In the genomic region with DNA sequence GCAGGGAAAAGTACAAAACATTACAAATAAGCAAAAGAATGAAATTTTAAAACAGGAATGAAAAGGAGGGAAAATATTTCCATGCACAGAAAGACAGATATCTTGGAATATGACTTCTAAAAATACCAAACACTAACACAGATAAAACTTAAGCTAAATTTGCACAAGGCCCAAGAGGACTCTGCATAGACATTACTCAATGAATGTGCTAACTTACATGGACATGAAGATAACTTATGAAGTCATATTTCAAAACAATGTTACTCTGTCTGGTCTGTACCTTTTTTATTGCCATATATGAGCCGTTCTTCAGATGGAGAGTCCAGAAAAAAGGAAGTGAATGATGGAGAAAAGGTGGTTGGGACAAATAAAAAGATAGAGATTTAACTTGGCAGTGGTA, we compare ENCODE assay signal across 23 cellular contexts.
"Had no signal": no experiment of that assay in that cellular context is flagged by ENCODE, and none has a peak within 500 bp of the region (broad histone marks: within the 10 kb centered on the region; RNA-seq: fewer than 3 reads in every experiment).

No MANE protein-coding gene starts in this region.

- H3K9me3 ChIP-seq: Peyer's patch had no signal

- H3K4me1 ChIP-seq: Peyer's patch had no signal

- H3K4me3 Mint-ChIP-seq: activated CD4-positive, alpha-beta T cell treated with anti-CD3 and anti-CD28 coated beads, Interleukin-2, amount 10 ng/mL, durations not matched to agents 24 days and 14 days; activated naive CD8-positive, alpha-beta T cell treated with anti-CD3 and anti-CD28 coated beads, Interleukin-2, amount 50 U/mL, for 24 hours; activated T-cell treated with anti-CD3 and anti-CD28 coated beads, Interleukin-2, amount 50 U/mL, for 24 hours; brain; T-helper 1 cell treated with Interleukin-12 subunit alpha and Interleukin-12 subunit beta and Interleukin-4 antibody, amounts not matched to agents 30 μg/mL and 1 μg/mL, for 36 hours; WTC11 had no signal

- DNase-seq: activated CD4-positive, alpha-beta T cell treated with anti-CD3 and anti-CD28 coated beads, Interleukin-2, amount 10 ng/mL, durations not matched to agents 24 days and 14 days; activated CD4-positive, alpha-beta T cell treated with anti-CD3 and anti-CD28 coated beads, Interleukin-2, amount 50 U/mL, for 48 hours; activated CD4-positive, CD25-positive, alpha-beta regulatory T cell treated with anti-CD3 and anti-CD28 coated beads, Interleukin-2, amount 50 U/mL, for 72 hours; activated CD8-positive, alpha-beta memory T cell treated with anti-CD3 and anti-CD28 coated beads, Interleukin-2, amount 50 U/mL, for 48 hours; activated gamma-delta T cell treated with Interleukin-2 at 50 U/mL for 16 hours; activated naive CD4-positive, alpha-beta T cell treated with anti-CD3 and anti-CD28 coated beads, Interleukin-2, amount 50 U/mL, for 16 hours; activated naive CD8-positive, alpha-beta T cell treated with anti-CD3 and anti-CD28 coated beads, Interleukin-2, amount 50 U/mL, for 24 hours; activated T-cell treated with anti-CD3 and anti-CD28 coated beads, Interleukin-2, amount 50 U/mL, for 24 hours; amygdala; Kasumi-1; NCI-H1105 treated with DMSO at 0.1 percent for 48 hours; NCI-H146; NCI-H187 treated with DMSO at 0.1 percent for 48 hours; NCI-H2081 treated with DMSO at 0.1 percent for 48 hours; NCI-H446; NCI-H524; Peyer's patch; SHP77 treated with DMSO at 0.1 percent for 48 hours had no signal

- H3K27ac Mint-ChIP-seq: activated CD4-positive, alpha-beta T cell treated with anti-CD3 and anti-CD28 coated beads, Interleukin-2, amount 10 ng/mL, durations not matched to agents 24 days and 14 days; activated naive CD8-positive, alpha-beta T cell treated with anti-CD3 and anti-CD28 coated beads, Interleukin-2, amount 50 U/mL, for 24 hours; activated T-cell treated with anti-CD3 and anti-CD28 coated beads, Interleukin-2, amount 50 U/mL, for 24 hours; T-helper 1 cell treated with Interleukin-12 subunit alpha and Interleukin-12 subunit beta and Interleukin-4 antibody, amounts not matched to agents 30 μg/mL and 1 μg/mL, for 36 hours; WTC11 had no signal

- H3K27me3 ChIP-seq: Peyer's patch had no signal

- H3K9me3 Mint-ChIP-seq: activated CD4-positive, alpha-beta T cell treated with anti-CD3 and anti-CD28 coated beads, Interleukin-2, amount 10 ng/mL, durations not matched to agents 24 days and 14 days; activated naive CD8-positive, alpha-beta T cell treated with anti-CD3 and anti-CD28 coated beads, Interleukin-2, amount 50 U/mL, for 24 hours; activated T-cell treated with anti-CD3 and anti-CD28 coated beads, Interleukin-2, amount 50 U/mL, for 24 hours; brain; T-helper 1 cell treated with Interleukin-12 subunit alpha and Interleukin-12 subunit beta and Interleukin-4 antibody, amounts not matched to agents 30 μg/mL and 1 μg/mL, for 36 hours; WTC11 had no signal

- ATAC-seq: activated naive CD8-positive, alpha-beta T cell treated with anti-CD3 and anti-CD28 coated beads, Interleukin-2, amount 50 U/mL, for 24 hours; WTC11 had no signal

- H3K27ac ChIP-seq: Peyer's patch, RWPE1 had no signal

- H3K4me1 Mint-ChIP-seq: activated CD4-positive, alpha-beta T cell treated with anti-CD3 and anti-CD28 coated beads, Interleukin-2, amount 10 ng/mL, durations not matched to agents 24 days and 14 days; activated naive CD8-positive, alpha-beta T cell treated with anti-CD3 and anti-CD28 coated beads, Interleukin-2, amount 50 U/mL, for 24 hours; brain; WTC11 had no signal

- H3K27me3 Mint-ChIP-seq: activated CD4-positive, alpha-beta T cell treated with anti-CD3 and anti-CD28 coated beads, Interleukin-2, amount 10 ng/mL, durations not matched to agents 24 days and 14 days; activated naive CD8-positive, alpha-beta T cell treated with anti-CD3 and anti-CD28 coated beads, Interleukin-2, amount 50 U/mL, for 24 hours; activated T-cell treated with anti-CD3 and anti-CD28 coated beads, Interleukin-2, amount 50 U/mL, for 24 hours; brain had no signal

- FAIRE-seq: astrocyte had no signal

- H3K4me3 ChIP-seq: Peyer's patch had no signal
